20 cellular contexts compared by ENCODE assay signal in genomic region chr5:62934319-62934718, GRCh38.
"Had no signal": no experiment of that assay in that cellular context is flagged by ENCODE, and none has a peak within 500 bp of the region (broad histone marks: within the 10 kb centered on the region; RNA-seq: fewer than 3 reads in every experiment).

No MANE protein-coding gene starts in this region.

- H3K27me3 Mint-ChIP-seq: effector memory CD8-positive, alpha-beta T cell; memory B cell; natural killer cell treated with Interleukin-12 subunit alpha and Interleukin-12 subunit beta and Interleukin-15 and Interleukin-18, amount 100 ng/mL, for 72 hours had no signal

- ATAC-seq: effector memory CD8-positive, alpha-beta T cell; mucosa of descending colon; natural killer cell treated with Interleukin-12 subunit alpha and Interleukin-12 subunit beta and Interleukin-15 and Interleukin-18, amount 100 ng/mL, for 72 hours; stimulated activated effector memory CD8-positive, alpha-beta T cell treated with anti-CD3 and anti-CD28 coated beads, Interleukin-12 subunit alpha, Interleukin-12 subunit beta, amount 100 ng/mL, for 72 hours; stimulated activated naive CD8-positive, alpha-beta T cell treated with anti-CD3 and anti-CD28 coated beads, Interleukin-15, Interleukin-2, amounts not matched to agents 100 U/mL and 50 U/mL, for 24 hours had no signal

- H3K4me3 Mint-ChIP-seq: effector memory CD8-positive, alpha-beta T cell; memory B cell; mesothelial cell of epicardium; naive B cell; natural killer cell treated with Interleukin-12 subunit alpha and Interleukin-12 subunit beta and Interleukin-15 and Interleukin-18, amount 100 ng/mL, for 72 hours; neural progenitor cell; stimulated activated effector memory CD8-positive, alpha-beta T cell treated with anti-CD3 and anti-CD28 coated beads, Interleukin-12 subunit alpha, Interleukin-12 subunit beta, amount 100 ng/mL, for 72 hours had no signal

- FAIRE-seq: endometrium, frontal cortex, keratinocyte had no signal

- H3K9me3 Mint-ChIP-seq: memory B cell; mesothelial cell of epicardium; neural progenitor cell; stimulated activated effector memory CD8-positive, alpha-beta T cell treated with anti-CD3 and anti-CD28 coated beads, Interleukin-12 subunit alpha, Interleukin-12 subunit beta, amount 100 ng/mL, for 72 hours had no signal

- H3K36me3 Mint-ChIP-seq: memory B cell; mesothelial cell of epicardium; naive B cell; natural killer cell treated with Interleukin-12 subunit alpha and Interleukin-12 subunit beta and Interleukin-15 and Interleukin-18, amount 100 ng/mL, for 72 hours; neural progenitor cell; stimulated activated effector memory CD8-positive, alpha-beta T cell treated with anti-CD3 and anti-CD28 coated beads, Interleukin-12 subunit alpha, Interleukin-12 subunit beta, amount 100 ng/mL, for 72 hours had no signal

- DNase-seq: cerebellar nuclear complex; cortex of kidney; effector memory CD8-positive, alpha-beta T cell; erythroblast; head of caudate nucleus; mucosa of descending colon; naive B cell; nucleus accumbens; sigmoid colon; stimulated activated CD4-positive, alpha-beta T cell treated with anti-CD3 and anti-CD28 coated beads, Interleukin-2, amount 100 ng/mL, for 24 hours; stimulated activated CD4-positive, alpha-beta T cell treated with anti-CD3 and anti-CD28 coated beads, Interleukin-4, amount 100 ng/mL, for 24 hours; stimulated activated naive CD8-positive, alpha-beta T cell treated with anti-CD3 and anti-CD28 coated beads, Interleukin-15, Interleukin-2, amounts not matched to agents 100 U/mL and 50 U/mL, for 24 hours had no signal

- H3K27ac Mint-ChIP-seq: effector memory CD8-positive, alpha-beta T cell; memory B cell; mesothelial cell of epicardium; naive B cell; natural killer cell treated with Interleukin-12 subunit alpha and Interleukin-12 subunit beta and Interleukin-15 and Interleukin-18, amount 100 ng/mL, for 72 hours; neural progenitor cell; stimulated activated effector memory CD8-positive, alpha-beta T cell treated with anti-CD3 and anti-CD28 coated beads, Interleukin-12 subunit alpha, Interleukin-12 subunit beta, amount 100 ng/mL, for 72 hours had no signal

- H3K4me1 Mint-ChIP-seq: memory B cell; naive B cell; neural progenitor cell; stimulated activated effector memory CD8-positive, alpha-beta T cell treated with anti-CD3 and anti-CD28 coated beads, Interleukin-12 subunit alpha, Interleukin-12 subunit beta, amount 100 ng/mL, for 72 hours had no signal
